ENCODE assay signal across 18 cellular contexts in genomic region chr14:35201066-35201465, GRCh38.
A peak's percentile ranks its signal among the peaks of the same experiment; 100 is the strongest.
DNase-seq lines count a peak whose midpoint lies in the region; ATAC-seq, FAIRE-seq and TF ChIP-seq lines count a peak whose summit lies in the region.
"Had no signal": no experiment of that assay in that cellular context is flagged by ENCODE, and none has a peak within 500 bp of the region (broad histone marks: within the 10 kb centered on the region; RNA-seq: fewer than 3 reads in every experiment).

No MANE protein-coding gene starts in this region.

- no peak for DNase-seq in A549 (ENCODE audit: low read depth in 1 of 2, low spot score in 1 of 2)
- DNase-seq in CD4-positive, alpha-beta T cell, result no peak
- no peak for DNase-seq in T-helper 17 cell
- DNase-seq in immature natural killer cell, result no peak
- no peak for DNase-seq in superior temporal gyrus (ENCODE audit: extremely low spot score)
- DNase-seq in globus pallidus (ENCODE audit: low spot score), result no peak
- DNase-seq in heart left ventricle, result no peak
- DNase-seq: adrenal gland, DMS79 treated with DMSO at 0.1 percent for 48 hours, hippocampal formation, MM.1S, NCI-H2081 treated with DMSO at 0.1 percent for 48 hours, NCI-H524 treated with DMSO at 0.1 percent for 48 hours, PC-9, substantia nigra had no signal

- no peak for TF ChIP-seq POLR2A in A549 (IDR thresholded peaks at IDR 0.05; ENCODE audit: low read length)
- no peak for TF ChIP-seq POLR2A in heart left ventricle (IDR thresholded peaks at IDR 0.05)

- intact Hi-C loops in CD4-positive, alpha-beta T cell (cut with DNase I, micrococcal nuclease), result loop anchor here in 1 of 2 experiments (5.0 kb wide), 1 partner anchor 39 kb away; no protein-coding TSS in a partner anchor
- intact Hi-C loops in heart left ventricle (cut with DNase I), result no loop called here

- H3K9me3 ChIP-seq in A549 (no peaks in the 10 kb centered on the region), T-helper 17 cell (ENCODE audit: control insufficient read depth, low read length, poor library complexity, severe bottlenecking) (no peaks in the 10 kb centered on the region), heart left ventricle (no peaks in the 10 kb centered on the region)
- no peaks in the 10 kb centered on the region for H3K9me3 ChIP-seq in CD4-positive, alpha-beta T cell (ENCODE audit: control insufficient read depth, low read length)
- H3K9me3 ChIP-seq: adrenal gland had no signal

- no peaks in the 10 kb centered on the region for H3K36me3 ChIP-seq in heart left ventricle
- H3K36me3 ChIP-seq: adrenal gland had no signal

- H3K27me3 Mint-ChIP-seq in CD4-positive, alpha-beta T cell, result no peaks in the 10 kb centered on the region
- no peaks in the 10 kb centered on the region for H3K27me3 Mint-ChIP-seq in T-helper 17 cell
- peaks cover 0 to 8% (median 5%) of the 10 kb centered on the region in 3 donors for H3K27me3 Mint-ChIP-seq in immature natural killer cell (ENCODE audit: low read depth in 3 of 3)
- H3K27me3 Mint-ChIP-seq: B cell; central memory CD8-positive, alpha-beta T cell had no signal

- H3K27ac ChIP-seq in A549 (no peak overlapping the region), heart left ventricle (no peak overlapping the region)
- H3K27ac ChIP-seq in CD4-positive, alpha-beta T cell (ENCODE audit: low read depth, low read length), result no peak overlapping the region
- H3K27ac ChIP-seq: adrenal gland, PC-9 had no signal

- WGBS in A549 (ENCODE audit: missing lambda C conversion rate), result 86% methylated on average over 3 of the region's 3 CpGs
- WGBS in heart left ventricle, 4 donors, result 82 to 91% (median 86%) methylated on average over 3 of the region's 3 CpGs

- peak overlapping the region; percentile 78 for H3K27ac Mint-ChIP-seq in CD4-positive, alpha-beta T cell
- H3K27ac Mint-ChIP-seq in T-helper 17 cell (peak overlapping the region; percentile 54), immature natural killer cell (peak overlapping the region; percentile 31 to 77 (median 70))
- H3K27ac Mint-ChIP-seq: B cell had no signal

- no peak for ATAC-seq in A549
- peak; percentile 33 for ATAC-seq in CD4-positive, alpha-beta T cell (ENCODE audit: poor library complexity)
- ATAC-seq in T-helper 17 cell, result peak; percentile 55
- ATAC-seq in heart left ventricle, result no peak
- ATAC-seq: HepG2 had no signal

- no peaks in the 10 kb centered on the region for H3K27me3 ChIP-seq in CD4-positive, alpha-beta T cell (ENCODE audit: control insufficient read depth, insufficient read depth, low read length)
- H3K27me3 ChIP-seq in heart left ventricle, result no peaks in the 10 kb centered on the region
- H3K27me3 ChIP-seq: adrenal gland had no signal

- FAIRE-seq in A549 (lab: Jason Lieb, UNC), result peak; percentile 13
- FAIRE-seq: HepG2 had no signal

- H3K4me1 Mint-ChIP-seq in CD4-positive, alpha-beta T cell (ENCODE audit: low read depth), result peaks cover 52% of the 10 kb centered on the region
- H3K4me1 Mint-ChIP-seq in T-helper 17 cell, result peaks cover 33% of the 10 kb centered on the region
- peaks cover 55% of the 10 kb centered on the region in 2 donors for H3K4me1 Mint-ChIP-seq in immature natural killer cell

- TF ChIP-seq CTCF in A549 (IDR thresholded peaks at IDR 0.05), result no peak
- no peak for TF ChIP-seq CTCF in CD4-positive, alpha-beta T cell (IDR thresholded peaks at IDR 0.05)
- no peak for TF ChIP-seq CTCF in heart left ventricle (IDR thresholded peaks at IDR 0.05)

- POLR2A ChIA-PET in A549 (lab: Yijun Ruan, JAX), result no interaction called here
- POLR2A ChIA-PET in CD4-positive, alpha-beta T cell (lab: Charles Lee), result interaction anchor here (0.7 to 1.0 kb wide), 3 partner anchors 60 to 203 kb away, joined by 3 read pairs; partner anchors contain the start of gene NFKBIA

- no peak for TF ChIP-seq EP300 in A549 (IDR thresholded peaks at IDR 0.05)

- no peak overlapping the region for H3K4me2 ChIP-seq in A549
- H3K4me2 ChIP-seq: PC-9 had no signal

- H3K4me3 Mint-ChIP-seq in CD4-positive, alpha-beta T cell, result peak overlapping the region; percentile 82
- H3K4me3 Mint-ChIP-seq in T-helper 17 cell (peak overlapping the region; percentile 45), immature natural killer cell (peak overlapping the region in 4 of 5 donors; percentile 15 to 57 (median 34))
- H3K4me3 Mint-ChIP-seq: B cell; central memory CD8-positive, alpha-beta T cell had no signal

- peaks cover 9% of the 10 kb centered on the region for H3K36me3 Mint-ChIP-seq in CD4-positive, alpha-beta T cell (ENCODE audit: low read depth)
- H3K36me3 Mint-ChIP-seq in T-helper 17 cell (ENCODE audit: low read depth), result no peaks in the 10 kb centered on the region
- H3K36me3 Mint-ChIP-seq in immature natural killer cell, result no peaks in the 10 kb centered on the region

- no peak for TF ChIP-seq RAD21 in A549 (conservative IDR thresholded peaks at IDR 0.05 in 1 of 2, IDR thresholded peaks at IDR 0.05 in 1 of 2)

- H3K4me3 ChIP-seq in A549 (no peak overlapping the region), heart left ventricle (no peak overlapping the region)
- H3K4me3 ChIP-seq: adrenal gland, PC-9 had no signal

- H3K4me1 ChIP-seq in A549, result peaks cover 14% of the 10 kb centered on the region
- H3K4me1 ChIP-seq in heart left ventricle, result peaks cover 0 to 16% (median 0%) of the 10 kb centered on the region in 12 donors

- CTCF ChIA-PET in A549 (lab: Yijun Ruan, JAX), result interaction anchor here (1.4 to 2.8 kb wide), 2 partner anchors 13 to 212 kb away, joined by 4 to 13 read pairs; no protein-coding TSS in a partner anchor
- CTCF ChIA-PET in CD4-positive, alpha-beta T cell (lab: Charles Lee), result no interaction called here

- no peaks in the 10 kb centered on the region for H3K9me3 Mint-ChIP-seq in CD4-positive, alpha-beta T cell
- H3K9me3 Mint-ChIP-seq in immature natural killer cell, result no peaks in the 10 kb centered on the region
- H3K9me3 Mint-ChIP-seq: central memory CD8-positive, alpha-beta T cell had no signal

TF ChIP-seq in A549, 52 proteins besides CTCF, POLR2A, EP300 and RAD21:
- no peak for TF ChIP-seq ESRRA (IDR thresholded peaks at IDR 0.05; ENCODE audit: borderline replicate concordance, low read length)
- TF ChIP-seq ZC3H11A (IDR thresholded peaks at IDR 0.05), result no peak
- no peak for TF ChIP-seq MAX (IDR thresholded peaks at IDR 0.05)
- no peak for TF ChIP-seq SREBF2 (IDR thresholded peaks at IDR 0.05)
- TF ChIP-seq ZSCAN20 (CRISPR knock-in tag; IDR thresholded peaks at IDR 0.05), result no peak
- no peak for TF ChIP-seq MAFK (IDR thresholded peaks at IDR 0.05; ENCODE audit: partially characterized antibody)
- no peak for TF ChIP-seq PBX3 (IDR thresholded peaks at IDR 0.05)
- TF ChIP-seq RFX5 (IDR thresholded peaks at IDR 0.05), result no peak
- TF ChIP-seq KDM5A (IDR thresholded peaks at IDR 0.05), result no peak
- no peak for TF ChIP-seq SMC3 (IDR thresholded peaks at IDR 0.05)
- TF ChIP-seq ZFP36 (IDR thresholded peaks at IDR 0.05; ENCODE audit: borderline replicate concordance, partially characterized antibody), result no peak
- no peak for TF ChIP-seq CBX8 (IDR thresholded peaks at IDR 0.05)
- no peak for TF ChIP-seq NR3C1 (IDR thresholded peaks at IDR 0.05)
- TF ChIP-seq HMGXB4 (CRISPR knock-in tag; IDR thresholded peaks at IDR 0.05; ENCODE audit: borderline replicate concordance), result no peak

Comparison
In these comparisons a context has a peak if more than half of its experiments do, and no peak if none do; other contexts are left out.
1. ATAC-seq: peak in CD4-positive, alpha-beta T cell (single experiment) and T-helper 17 cell (single experiment); none in A549 (0 of 2) and heart left ventricle (0 of 4).
2. Peak in every context shown above with its lines, with median percentiles within 50 percentile points of each other: H3K27ac Mint-ChIP-seq and H3K4me3 Mint-ChIP-seq.